In genomic region chr2:137233091-137233490, GRCh38 we compare ENCODE assay signal across 33 cellular contexts.
A peak's percentile ranks its signal among the peaks of the same experiment; 100 is the strongest.
DNase-seq lines count a peak whose midpoint lies in the region; ATAC-seq, FAIRE-seq and TF ChIP-seq lines count a peak whose summit lies in the region.
"Had no signal": no experiment of that assay in that cellular context is flagged by ENCODE, and none has a peak within 500 bp of the region (broad histone marks: within the 10 kb centered on the region; RNA-seq: fewer than 3 reads in every experiment).

No MANE protein-coding gene starts in this region.

- H3K27ac ChIP-seq in HepG2 (ENCODE audit: extremely low read length, insufficient read depth, low read length) (no peak overlapping the region), right lobe of liver (no peak overlapping the region), mesenchymal stem cell (ENCODE audit: low read length, poor library complexity, severe bottlenecking) (no peak overlapping the region)
- H3K27ac ChIP-seq: 22Rv1; A549; BLaER1; BLaER1 treated with 17β-estradiol and CSF1 and Interleukin-3, amounts not matched to agents 10 nM and 100 nM; C4-2B had no signal

- peak overlapping the region; percentile 74 for H2AK5ac ChIP-seq in mesenchymal stem cell (ENCODE audit: low read length, severe bottlenecking)

- no peak for TF ChIP-seq POLR2A in HepG2 (IDR thresholded peaks at IDR 0.05; ENCODE audit: insufficient read depth in 1 of 2, low read depth in 2 of 2, low read length in 2 of 2)
- TF ChIP-seq POLR2A in right lobe of liver (IDR thresholded peaks at IDR 0.05): no peak

- TF ChIP-seq EP300 in HepG2 (IDR thresholded peaks at IDR 0.05; ENCODE audit: low read depth in 2 of 2, low read length in 2 of 2): no peak
- TF ChIP-seq EP300 in HepG2 (CRISPR knock-in tag; IDR thresholded peaks at IDR 0.05; ENCODE audit: borderline replicate concordance): no peak

- no peak overlapping the region for H3K27ac Mint-ChIP-seq in naive thymus-derived CD8-positive, alpha-beta T cell
- H3K27ac Mint-ChIP-seq: B cell; CD14-positive monocyte; CD4-positive, alpha-beta memory T cell; CD4-positive, alpha-beta T cell; CD4-positive, CD25-positive, alpha-beta regulatory T cell; CD8-positive, alpha-beta memory T cell; CD8-positive, alpha-beta T cell had no signal

- no peak overlapping the region for H4K91ac ChIP-seq in mesenchymal stem cell (ENCODE audit: low read length)

- no peak overlapping the region for H2BK5ac ChIP-seq in mesenchymal stem cell (ENCODE audit: low read depth, low read length, poor library complexity, severe bottlenecking)

- H3K4me1 Mint-ChIP-seq in naive thymus-derived CD8-positive, alpha-beta T cell: no peaks in the 10 kb centered on the region
- H3K4me1 Mint-ChIP-seq: B cell; CD14-positive monocyte; CD4-positive, alpha-beta memory T cell; CD4-positive, CD25-positive, alpha-beta regulatory T cell; CD8-positive, alpha-beta memory T cell had no signal

- H3K27me3 ChIP-seq in HepG2 (ENCODE audit: control insufficient read depth in 1 of 2, insufficient read depth in 2 of 2, low read length in 2 of 2): no peaks in the 10 kb centered on the region
- H3K27me3 ChIP-seq in right lobe of liver: no peaks in the 10 kb centered on the region
- H3K27me3 ChIP-seq in mesenchymal stem cell (ENCODE audit: control insufficient read depth in 1 of 2, insufficient read depth in 1 of 2, low read length in 2 of 2): no peaks in the 10 kb centered on the region
- H3K27me3 ChIP-seq: BE2C; BLaER1; BLaER1 treated with 17β-estradiol and CSF1 and Interleukin-3, amounts not matched to agents 10 nM and 100 nM had no signal

- FAIRE-seq in HepG2 (lab: Jason Lieb, UNC): no peak
- FAIRE-seq: A204.1, A549, D721Med had no signal

- no peak for TF ChIP-seq RAD21 in HepG2 (CRISPR knock-in tag; IDR thresholded peaks at IDR 0.05)

- H3K4me1 ChIP-seq in HepG2 (ENCODE audit: insufficient read depth, low read length) (no peaks in the 10 kb centered on the region), right lobe of liver (no peaks in the 10 kb centered on the region), mesenchymal stem cell (ENCODE audit: control insufficient read depth, insufficient read depth, low read depth, low read length) (peaks cover 8% of the 10 kb centered on the region)
- H3K4me1 ChIP-seq: A549, BE2C, BLaER1, Caco-2 had no signal

- POLR2A ChIA-PET in HepG2 (lab: Yijun Ruan, JAX): no interaction called here
- POLR2A ChIA-PET in naive thymus-derived CD8-positive, alpha-beta T cell (lab: Charles Lee): no interaction called here

- H3K4ac ChIP-seq in mesenchymal stem cell (ENCODE audit: low read depth in 1 of 2, low read length in 2 of 2): no peak overlapping the region

- in situ Hi-C loops in HepG2 (cut with HindIII; ENCODE audit: extremely low pct_ligation_motif_present, low pct_unique_long_range_greater_than_20kb): no loop called here

- H3K79me1 ChIP-seq in mesenchymal stem cell (replicated peaks; ENCODE audit: low read length, poor library complexity, severe bottlenecking): no peaks in the 10 kb centered on the region

- H3K14ac ChIP-seq in mesenchymal stem cell (ENCODE audit: low read length in 2 of 2): no peak overlapping the region

- H3K36me3 Mint-ChIP-seq in naive thymus-derived CD8-positive, alpha-beta T cell: no peaks in the 10 kb centered on the region
- H3K36me3 Mint-ChIP-seq: CD14-positive monocyte; CD4-positive, alpha-beta memory T cell; CD4-positive, CD25-positive, alpha-beta regulatory T cell; CD8-positive, alpha-beta memory T cell; CD8-positive, alpha-beta T cell had no signal

- no peak overlapping the region for H3K4me3 ChIP-seq in HepG2 (replicated peaks in 1 of 3; ENCODE audit: insufficient read depth in 1 of 3, low read depth in 2 of 3, low read length in 3 of 3)
- no peak overlapping the region for H3K4me3 ChIP-seq in right lobe of liver
- H3K4me3 ChIP-seq in mesenchymal stem cell (ENCODE audit: insufficient read depth in 1 of 2, low read depth in 1 of 2, low read length in 2 of 2): no peak overlapping the region
- H3K4me3 ChIP-seq: A549; BLaER1; BLaER1 treated with 17β-estradiol and CSF1 and Interleukin-3, amounts not matched to agents 10 nM and 100 nM had no signal

- H3K4me3 Mint-ChIP-seq in naive thymus-derived CD8-positive, alpha-beta T cell: no peak overlapping the region
- H3K4me3 Mint-ChIP-seq: B cell; CD14-positive monocyte; CD4-positive, alpha-beta memory T cell; CD4-positive, alpha-beta T cell; CD4-positive, CD25-positive, alpha-beta regulatory T cell; CD8-positive, alpha-beta memory T cell; CD8-positive, alpha-beta T cell had no signal

- H3K23ac ChIP-seq in mesenchymal stem cell (ENCODE audit: low read length in 2 of 2): no peak overlapping the region

- H2BK120ac ChIP-seq in mesenchymal stem cell (ENCODE audit: low read depth, low read length): no peak overlapping the region

- CTCF ChIA-PET in HepG2 (lab: Yijun Ruan, JAX; ENCODE audit: low intra/inter-chr PET ratio, low total read pairs): no interaction called here

- H3K18ac ChIP-seq in mesenchymal stem cell (ENCODE audit: low read depth in 1 of 2, low read length in 2 of 2): no peak overlapping the region

- H3K36me3 ChIP-seq in HepG2 (replicated peaks in 1 of 2; ENCODE audit: control insufficient read depth in 1 of 2, insufficient read depth in 2 of 2, low read length in 2 of 2): no peaks in the 10 kb centered on the region
- no peaks in the 10 kb centered on the region for H3K36me3 ChIP-seq in right lobe of liver
- no peaks in the 10 kb centered on the region for H3K36me3 ChIP-seq in mesenchymal stem cell (ENCODE audit: control insufficient read depth in 1 of 2, insufficient read depth in 2 of 2, low read depth in 1 of 2, low read length in 2 of 2)
- H3K36me3 ChIP-seq: BE2C; BLaER1; BLaER1 treated with 17β-estradiol and CSF1 and Interleukin-3, amounts not matched to agents 10 nM and 100 nM had no signal

- WGBS in HepG2 (ENCODE audit: low lambda C conversion rate): under 1% methylated on average over 3 of the region's 3 CpGs
- WGBS in right lobe of liver (ENCODE audit: insufficient coverage, low coverage, low lambda C conversion rate, missing lambda C conversion rate): 42% methylated on average over 3 of the region's 3 CpGs
- WGBS in mesenchymal stem cell: 72% methylated on average over 2 of the region's 3 CpGs

- intact Hi-C loops in HepG2 (cut with micrococcal nuclease; ENCODE audit: unreplicated experiment): no loop called here
- intact Hi-C loops in right lobe of liver (cut with DNase I): no loop called here

- TF ChIP-seq CTCF in HepG2 (CRISPR knock-in tag; IDR thresholded peaks at IDR 0.05) (no peak), right lobe of liver (IDR thresholded peaks at IDR 0.05) (no peak)

- H3K9me3 Mint-ChIP-seq in naive thymus-derived CD8-positive, alpha-beta T cell: peaks cover 0 to 2% (median 0%) of the 10 kb centered on the region in 9 donors
- H3K9me3 Mint-ChIP-seq: CD8-positive, alpha-beta memory T cell; CD8-positive, alpha-beta T cell had no signal

- H3K27me3 Mint-ChIP-seq in naive thymus-derived CD8-positive, alpha-beta T cell: peaks cover 0 to 4% (median 0%) of the 10 kb centered on the region in 5 donors
- H3K27me3 Mint-ChIP-seq: B cell; CD4-positive, alpha-beta memory T cell; CD4-positive, alpha-beta T cell; CD4-positive, CD25-positive, alpha-beta regulatory T cell; CD8-positive, alpha-beta memory T cell had no signal

- H2AFZ ChIP-seq in HepG2 (ENCODE audit: low read length) (no peak overlapping the region), mesenchymal stem cell (ENCODE audit: low read depth, low read length) (no peak overlapping the region)

- BruUV-seq in HepG2 (replicated peaks; lab: Mats Ljungman, UMichigan): no TSS peak

- H3K9ac ChIP-seq in HepG2 (ENCODE audit: insufficient read depth, low read depth, low read length) (no peak overlapping the region), mesenchymal stem cell (ENCODE audit: low read length) (no peak overlapping the region)
- H3K9ac ChIP-seq: BLaER1; BLaER1 treated with 17β-estradiol and CSF1 and Interleukin-3, amounts not matched to agents 10 nM and 100 nM had no signal

- H4K20me1 ChIP-seq in HepG2 (ENCODE audit: insufficient read depth, low read length): no peaks in the 10 kb centered on the region
- H4K20me1 ChIP-seq: BLaER1; BLaER1 treated with 17β-estradiol and CSF1 and Interleukin-3, amounts not matched to agents 10 nM and 100 nM had no signal

- H2BK12ac ChIP-seq in mesenchymal stem cell (ENCODE audit: low read length in 2 of 2): no peak overlapping the region

- H3K4me2 ChIP-seq in HepG2 (ENCODE audit: low read depth, low read length): no peak overlapping the region
- H3K4me2 ChIP-seq in mesenchymal stem cell (ENCODE audit: low read length, poor library complexity, severe bottlenecking): no peak overlapping the region
- H3K4me2 ChIP-seq: A549; BLaER1; BLaER1 treated with 17β-estradiol and CSF1 and Interleukin-3, amounts not matched to agents 10 nM and 100 nM had no signal

- no peak for ATAC-seq in HepG2
- no peak for ATAC-seq in right lobe of liver
- no peak for ATAC-seq in naive thymus-derived CD8-positive, alpha-beta T cell
- ATAC-seq: A549; CD8-positive, alpha-beta T cell had no signal

- no peak overlapping the region for H2BK15ac ChIP-seq in mesenchymal stem cell (ENCODE audit: low read depth, poor library complexity, severe bottlenecking)

- DNase-seq in HepG2 (ENCODE audit: low spot score): no peak
- no peak for DNase-seq in right lobe of liver
- no peak for DNase-seq in mesenchymal stem cell
- no peak for DNase-seq in naive thymus-derived CD8-positive, alpha-beta T cell
- DNase-seq: 8988T; ACHN; AML-193; BE2C; C1 segment of cervical spinal cord; Caco-2; Calu3; CD4-positive, alpha-beta memory T cell; CD4-positive, alpha-beta T cell; CD4-positive, CD25-positive, alpha-beta regulatory T cell; CD8-positive, alpha-beta memory T cell; CD8-positive, alpha-beta T cell; COR-L47; DMS 273 treated with DMSO at 0.1 percent for 48 hours; DMS153; DMS53; DMS79; DMS79 treated with DMSO at 0.1 percent for 48 hours; DND-41; EL had no signal

- no peaks in the 10 kb centered on the region for H3K79me2 ChIP-seq in HepG2 (ENCODE audit: insufficient read depth, low read length)

- no peak overlapping the region for H4K8ac ChIP-seq in mesenchymal stem cell (ENCODE audit: low read length)

- H3K9me3 ChIP-seq in HepG2 (ENCODE audit: low read length) (no peaks in the 10 kb centered on the region), right lobe of liver (no peaks in the 10 kb centered on the region), mesenchymal stem cell (ENCODE audit: control insufficient read depth, low read length) (no peaks in the 10 kb centered on the region)
- H3K9me3 ChIP-seq: A549; BE2C; BLaER1; BLaER1 treated with 17β-estradiol and CSF1 and Interleukin-3, amounts not matched to agents 10 nM and 100 nM; Caco-2 had no signal

TF ChIP-seq in HepG2, 621 proteins besides CTCF, POLR2A, EP300 and RAD21 (continues in another document):
- TF ChIP-seq ZNF552 (CRISPR knock-in tag; IDR thresholded peaks at IDR 0.05; ENCODE audit: borderline replicate concordance): no peak
